21 cellular contexts compared by ENCODE assay signal in the genomic region with DNA sequence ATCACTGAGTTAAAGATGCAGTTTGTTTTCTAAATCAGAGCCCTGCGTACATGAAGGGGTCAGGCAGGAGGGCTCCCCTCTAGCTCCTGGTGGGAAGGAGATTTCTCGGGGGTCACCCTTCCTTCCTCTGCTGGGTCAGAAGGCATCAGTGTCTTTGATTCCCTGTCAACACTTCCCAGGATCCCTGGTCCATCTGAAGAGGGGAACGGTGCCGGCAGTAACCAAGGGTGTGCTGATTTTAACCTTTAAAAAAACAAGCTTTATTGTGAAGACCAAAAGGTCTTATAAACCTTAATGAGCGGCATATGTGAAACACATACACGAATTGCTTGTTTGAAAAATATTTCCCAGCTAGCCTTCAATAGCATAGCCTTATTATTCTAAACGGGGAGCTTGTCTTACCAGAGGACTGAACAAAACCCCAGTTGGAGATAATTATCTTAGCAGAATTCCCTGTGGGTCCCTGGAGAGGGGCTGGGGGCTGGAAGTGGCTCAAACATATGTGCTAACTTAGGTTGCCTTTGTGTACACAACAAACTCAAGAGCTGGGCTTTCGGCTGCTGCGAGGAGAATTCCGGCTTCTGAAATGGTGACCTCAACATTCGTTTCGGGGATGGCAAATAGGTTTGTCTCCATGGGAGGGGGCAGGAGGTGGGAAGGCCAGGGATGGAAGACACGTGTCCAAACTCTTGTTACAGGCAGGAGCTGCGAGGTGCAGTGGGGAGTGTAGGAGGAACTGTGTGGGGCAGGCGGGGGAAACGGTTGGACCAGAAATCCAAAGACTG.
"Had no signal": no experiment of that assay in that cellular context is flagged by ENCODE, and none has a peak within 500 bp of the region (broad histone marks: within the 10 kb centered on the region; RNA-seq: fewer than 3 reads in every experiment).

No MANE protein-coding gene starts in this region.

- ATAC-seq: activated CD8-positive, alpha-beta memory T cell treated with anti-CD3 and anti-CD28 coated beads, Interleukin-2, amount 10 ng/mL, durations not matched to agents 7 days and 5 days; activated T-helper 17 cell treated with anti-CD3 and anti-CD28 coated beads, Interleukin-2, amount 50 U/mL, for 72 hours; effector memory CD8-positive, alpha-beta T cell; left cardiac atrium; T-cell had no signal

- DNase-seq: activated B cell treated with CpG ODN at 0.5 μM for 24 hours; activated CD4-positive, alpha-beta memory T cell treated with anti-CD3 and anti-CD28 coated beads for 36 hours; activated CD4-positive, alpha-beta T cell treated with anti-CD3 and anti-CD28 coated beads for 4 hours; activated CD8-positive, alpha-beta memory T cell treated with anti-CD3 and anti-CD28 coated beads, Interleukin-2, amount 10 ng/mL, durations not matched to agents 7 days and 5 days; activated naive CD4-positive, alpha-beta T cell; activated naive CD8-positive, alpha-beta T cell treated with anti-CD3 and anti-CD28 coated beads for 36 hours; amniotic stem cell; caudate nucleus; effector memory CD8-positive, alpha-beta T cell; left cardiac atrium; right lobe of liver; stimulated activated CD4-positive, alpha-beta T cell treated with anti-CD3 and anti-CD28 coated beads, Interleukin-15, amount 100 ng/mL, for 24 hours; stimulated activated CD4-positive, alpha-beta T cell treated with anti-CD3 and anti-CD28 coated beads, Interleukin-2, amount 100 ng/mL, for 48 hours; T-cell had no signal

- H3K9me3 ChIP-seq: prostate gland, right lobe of liver, tibial nerve had no signal

- H3K27ac Mint-ChIP-seq: activated B cell treated with CpG ODN at 0.5 μM for 24 hours; activated CD4-positive, alpha-beta memory T cell treated with anti-CD3 and anti-CD28 coated beads for 36 hours; activated CD8-positive, alpha-beta memory T cell treated with anti-CD3 and anti-CD28 coated beads, Interleukin-2, amount 10 ng/mL, durations not matched to agents 7 days and 5 days; activated naive CD8-positive, alpha-beta T cell treated with anti-CD3 and anti-CD28 coated beads for 36 hours; activated T-helper 17 cell treated with anti-CD3 and anti-CD28 coated beads, Interleukin-2, amount 50 U/mL, for 72 hours; effector memory CD8-positive, alpha-beta T cell; stimulated activated naive CD8-positive, alpha-beta T cell treated with anti-CD3 and anti-CD28 coated beads, Interleukin-15, Interleukin-2, amounts not matched to agents 100 ng/mL and 50 ng/mL, for 24 hours; T-cell had no signal

- H3K36me3 Mint-ChIP-seq: activated CD4-positive, alpha-beta memory T cell treated with anti-CD3 and anti-CD28 coated beads for 36 hours; activated CD8-positive, alpha-beta memory T cell treated with anti-CD3 and anti-CD28 coated beads, Interleukin-2, amount 10 ng/mL, durations not matched to agents 7 days and 5 days; activated naive CD8-positive, alpha-beta T cell treated with anti-CD3 and anti-CD28 coated beads for 36 hours; T-cell had no signal

- H3K4me1 ChIP-seq: prostate gland, right lobe of liver, tibial nerve had no signal

- H3K27me3 ChIP-seq: right lobe of liver, tibial nerve had no signal

- H3K4me3 Mint-ChIP-seq: activated B cell treated with CpG ODN at 0.5 μM for 24 hours; activated CD4-positive, alpha-beta memory T cell treated with anti-CD3 and anti-CD28 coated beads for 36 hours; activated CD8-positive, alpha-beta memory T cell treated with anti-CD3 and anti-CD28 coated beads, Interleukin-2, amount 10 ng/mL, durations not matched to agents 7 days and 5 days; activated naive CD8-positive, alpha-beta T cell treated with anti-CD3 and anti-CD28 coated beads for 36 hours; activated T-helper 17 cell treated with anti-CD3 and anti-CD28 coated beads, Interleukin-2, amount 50 U/mL, for 72 hours; effector memory CD8-positive, alpha-beta T cell; stimulated activated naive CD8-positive, alpha-beta T cell treated with anti-CD3 and anti-CD28 coated beads, Interleukin-15, Interleukin-2, amounts not matched to agents 100 ng/mL and 50 ng/mL, for 24 hours; T-cell had no signal

- H3K4me3 ChIP-seq: lung, prostate gland, right lobe of liver, tibial nerve had no signal

- H3K9me3 Mint-ChIP-seq: activated B cell treated with CpG ODN at 0.5 μM for 24 hours; activated CD4-positive, alpha-beta memory T cell treated with anti-CD3 and anti-CD28 coated beads for 36 hours; activated naive CD8-positive, alpha-beta T cell treated with anti-CD3 and anti-CD28 coated beads for 36 hours; activated T-helper 17 cell treated with anti-CD3 and anti-CD28 coated beads, Interleukin-2, amount 50 U/mL, for 72 hours; effector memory CD8-positive, alpha-beta T cell; stimulated activated naive CD8-positive, alpha-beta T cell treated with anti-CD3 and anti-CD28 coated beads, Interleukin-15, Interleukin-2, amounts not matched to agents 100 ng/mL and 50 ng/mL, for 24 hours; T-cell had no signal

- H3K4me1 Mint-ChIP-seq: activated B cell treated with CpG ODN at 0.5 μM for 24 hours; activated CD8-positive, alpha-beta memory T cell treated with anti-CD3 and anti-CD28 coated beads, Interleukin-2, amount 10 ng/mL, durations not matched to agents 7 days and 5 days; activated naive CD8-positive, alpha-beta T cell treated with anti-CD3 and anti-CD28 coated beads for 36 hours; activated T-helper 17 cell treated with anti-CD3 and anti-CD28 coated beads, Interleukin-2, amount 50 U/mL, for 72 hours; T-cell had no signal

- FAIRE-seq: islet of Langerhans, small intestine had no signal

- H3K36me3 ChIP-seq: prostate gland, right lobe of liver, tibial nerve had no signal

- H3K27ac ChIP-seq: prostate gland, right lobe of liver, tibial nerve had no signal

- H3K27me3 Mint-ChIP-seq: activated CD4-positive, alpha-beta memory T cell treated with anti-CD3 and anti-CD28 coated beads for 36 hours; activated CD8-positive, alpha-beta memory T cell treated with anti-CD3 and anti-CD28 coated beads, Interleukin-2, amount 10 ng/mL, durations not matched to agents 7 days and 5 days; activated naive CD8-positive, alpha-beta T cell treated with anti-CD3 and anti-CD28 coated beads for 36 hours; activated T-helper 17 cell treated with anti-CD3 and anti-CD28 coated beads, Interleukin-2, amount 50 U/mL, for 72 hours; effector memory CD8-positive, alpha-beta T cell had no signal
